In the genomic region with DNA sequence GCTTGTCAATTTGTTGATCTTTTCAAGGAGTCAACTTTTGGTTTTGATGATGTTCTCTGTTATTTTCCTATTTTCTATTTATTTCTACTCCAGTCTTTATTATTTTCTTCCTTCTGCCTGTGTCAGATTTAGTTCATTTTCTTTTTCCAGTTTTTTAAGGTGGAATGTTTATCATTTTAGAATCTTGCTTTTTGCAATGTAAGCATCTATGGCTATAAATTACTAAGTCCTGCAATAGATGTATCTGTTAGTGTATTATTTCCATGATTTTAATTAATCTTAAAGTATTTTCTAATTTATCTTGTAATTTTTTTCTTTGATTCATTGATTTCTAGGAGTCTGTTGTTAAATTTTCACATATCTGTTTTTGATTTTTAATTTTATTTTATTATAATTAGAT, we compare ENCODE assay signal across 27 cellular contexts.
"Had no signal": no experiment of that assay in that cellular context is flagged by ENCODE, and none has a peak within 500 bp of the region (broad histone marks: within the 10 kb centered on the region; RNA-seq: fewer than 3 reads in every experiment).

No MANE protein-coding gene starts in this region.

- DNase-seq: activated B cell treated with CpG ODN at 0.5 μM for 24 hours; activated CD4-positive, alpha-beta T cell treated with anti-CD3 and anti-CD28 coated beads for 48 hours; activated CD4-positive, alpha-beta T cell treated with anti-CD3 and anti-CD28 coated beads, Interleukin-2, amount 50 U/mL, for 1 hour; activated CD4-positive, alpha-beta T cell treated with anti-CD3 and anti-CD28 coated beads, Interleukin-2, amount 50 U/mL, for 48 hours; activated CD8-positive, alpha-beta memory T cell treated with anti-CD3 and anti-CD28 coated beads for 24 hours; activated CD8-positive, alpha-beta T cell treated with anti-CD3 and anti-CD28 coated beads for 36 hours; activated effector memory CD4-positive, alpha-beta T cell treated with Interleukin-2 at 50 U/mL for 16 hours; activated gamma-delta T cell treated with Interleukin-2 at 50 U/mL for 16 hours; activated naive CD4-positive, alpha-beta T cell treated with Interleukin-2 at 50 U/mL for 16 hours; activated naive CD8-positive, alpha-beta T cell treated with anti-CD3 and anti-CD28 coated beads for 36 hours; activated naive CD8-positive, alpha-beta T cell treated with anti-CD3 and anti-CD28 coated beads, Interleukin-2, amount 50 U/mL, for 24 hours; activated T-cell treated with anti-CD3 and anti-CD28 coated beads, Interleukin-2, amount 50 U/mL, for 4 hours; adrenal gland; amygdala; aorta; body of pancreas; caudate nucleus; colonic mucosa; effector CD8-positive, alpha-beta T cell; foreskin fibroblast; heart right ventricle; T-helper 2 cell; WERI-Rb-1 had no signal

- H3K36me3 ChIP-seq: adrenal gland, colonic mucosa, gastroesophageal sphincter, heart right ventricle, WERI-Rb-1 had no signal

- H3K4me1 ChIP-seq: adrenal gland, body of pancreas, colonic mucosa, gastroesophageal sphincter, heart right ventricle had no signal

- H3K9me3 ChIP-seq: adrenal gland, body of pancreas, colonic mucosa had no signal

- H3K4me3 ChIP-seq: adrenal gland, body of pancreas, colonic mucosa, gastroesophageal sphincter, heart right ventricle had no signal

- H3K27ac ChIP-seq: adrenal gland, body of pancreas, colonic mucosa, gastroesophageal sphincter, heart right ventricle, WERI-Rb-1 had no signal

- H3K27me3 ChIP-seq: adrenal gland, body of pancreas, colonic mucosa had no signal

- ATAC-seq: activated CD4-positive, CD25-positive, alpha-beta regulatory T cell treated with anti-CD3 and anti-CD28 coated beads, Interleukin-2, amount 50 U/mL, for 24 hours; activated CD8-positive, alpha-beta T cell treated with anti-CD3 and anti-CD28 coated beads for 36 hours; activated naive CD8-positive, alpha-beta T cell treated with anti-CD3 and anti-CD28 coated beads, Interleukin-2, amount 50 U/mL, for 24 hours; activated T-cell treated with anti-CD3 and anti-CD28 coated beads, Interleukin-2, amount 50 U/mL, for 4 hours; activated T-helper 17 cell treated with anti-CD3 and anti-CD28 coated beads, Interleukin-2, amount 50 U/mL, for 72 hours; body of pancreas; esophagus mucosa; gastroesophageal sphincter; heart right ventricle had no signal
